1 cellular context compared by ENCODE assay signal in genomic region chr4:8050180-8050554, GRCh38.
TF ChIP-seq lines count a peak whose summit lies in the region.

No MANE protein-coding gene starts in this region.

TF ChIP-seq in HepG2, 621 proteins besides CTCF, POLR2A, EP300 and RAD21 (continued from another document):
- TF ChIP-seq ARID5B (CRISPR knock-in tag; IDR thresholded peaks at IDR 0.05) (no peak), SIX1 (CRISPR knock-in tag; IDR thresholded peaks at IDR 0.05; ENCODE audit: borderline replicate concordance) (no peak)
TF ChIP-seq in HepG2: peak in this region for 2.
